In the genomic region with DNA sequence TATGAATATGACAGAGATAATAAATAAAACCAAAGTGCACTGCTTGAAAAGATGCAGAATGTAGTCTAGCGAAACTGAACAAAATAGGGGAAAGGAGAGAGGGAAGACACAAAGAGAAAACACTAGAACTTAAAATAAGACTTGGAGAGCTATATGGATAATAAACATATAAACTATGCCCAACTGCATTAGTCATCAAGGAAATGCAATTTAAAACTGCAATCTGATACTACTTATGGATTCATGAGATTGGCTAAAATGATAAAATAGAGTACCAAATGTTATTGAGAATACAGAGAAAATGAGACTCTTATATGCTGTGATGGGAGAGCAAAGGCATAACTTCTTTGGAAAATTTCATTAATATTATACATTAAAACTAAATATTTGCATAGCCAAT, we compare ENCODE assay signal across 21 cellular contexts.
DNase-seq lines count a peak whose midpoint lies in the region; ATAC-seq and TF ChIP-seq lines count a peak whose summit lies in the region.
"Had no signal": no experiment of that assay in that cellular context is flagged by ENCODE, and none has a peak within 500 bp of the region (broad histone marks: within the 10 kb centered on the region; RNA-seq: fewer than 3 reads in every experiment).

No MANE protein-coding gene starts in this region.

- no peaks in the 10 kb centered on the region for H3K4me1 Mint-ChIP-seq in CD8-positive, alpha-beta T cell (ENCODE audit: low read depth)

- ATAC-seq in HG02970 (IDR thresholded peaks at IDR 0.05; ENCODE audit: low FRiP score, unreplicated experiment) (no peak), HG03039 (IDR thresholded peaks at IDR 0.05; ENCODE audit: unreplicated experiment) (no peak), GM18867 (IDR thresholded peaks at IDR 0.05; ENCODE audit: unreplicated experiment) (no peak)
- no peak for ATAC-seq in CD8-positive, alpha-beta T cell
- ATAC-seq: HCT116 had no signal

- no peaks in the 10 kb centered on the region for H3K27me3 ChIP-seq in adipocyte (replicated peaks; ENCODE audit: control insufficient read depth, insufficient read depth, low read length)
- no peaks in the 10 kb centered on the region for H3K27me3 ChIP-seq in CD8-positive, alpha-beta T cell (ENCODE audit: insufficient read depth, low read length)
- H3K27me3 ChIP-seq: BLaER1 treated with 17β-estradiol and CSF1 and Interleukin-3, amounts not matched to agents 10 nM and 100 nM had no signal

- H3K27me3 Mint-ChIP-seq in CD8-positive, alpha-beta T cell (ENCODE audit: low read depth) = peaks cover 2% of the 10 kb centered on the region
- H3K27me3 Mint-ChIP-seq: CD4-positive, alpha-beta T cell had no signal

- intact Hi-C loops in CD8-positive, alpha-beta T cell (cut with DNase I, micrococcal nuclease) = no loop called here

- peaks cover 7% of the 10 kb centered on the region for H3K9me3 ChIP-seq in adipocyte (ENCODE audit: control insufficient read depth, low read length)
- peaks cover 4% of the 10 kb centered on the region for H3K9me3 ChIP-seq in CD8-positive, alpha-beta T cell (ENCODE audit: low read length)

- H3K9ac ChIP-seq in adipocyte (ENCODE audit: low read length) = no peak overlapping the region
- H3K9ac ChIP-seq: BLaER1 treated with 17β-estradiol and CSF1 and Interleukin-3, amounts not matched to agents 10 nM and 100 nM had no signal

- H3K36me3 ChIP-seq in adipocyte (ENCODE audit: control insufficient read depth, insufficient read depth, low read length, severe bottlenecking) = no peaks in the 10 kb centered on the region
- H3K36me3 ChIP-seq in CD8-positive, alpha-beta T cell (ENCODE audit: insufficient read depth, low read length) = no peaks in the 10 kb centered on the region
- H3K36me3 ChIP-seq: BLaER1 treated with 17β-estradiol and CSF1 and Interleukin-3, amounts not matched to agents 10 nM and 100 nM had no signal

- no peak for TF ChIP-seq CTCF in CD8-positive, alpha-beta T cell (IDR thresholded peaks at IDR 0.05)

- POLR2A ChIA-PET in CD8-positive, alpha-beta T cell (lab: Charles Lee) = no interaction called here

- DNase-seq in NCI-H446 treated with DMSO at 0.1 percent for 48 hours (lab: John Stamatoyannopoulos, UW) (peak; percentile 52), NCI-H446 (lab: John Stamatoyannopoulos, UW) (no peak), HT-29 (ENCODE audit: low spot score) (peak; percentile 7), adipocyte (ENCODE audit: low read depth) (peak; percentile 51)
- no peak for DNase-seq in CD8-positive, alpha-beta T cell
- DNase-seq: AML-193; Caco-2; CD4-positive, alpha-beta T cell; DMS153; IMR-90; KG1; MM.1S; NCI-H2029; NCI-H526; RPMI8226; SHP77 had no signal

- H3K4me1 ChIP-seq in adipocyte (ENCODE audit: control insufficient read depth, insufficient read depth, low read length) = peaks cover 20% of the 10 kb centered on the region
- H3K4me1 ChIP-seq in CD8-positive, alpha-beta T cell (ENCODE audit: insufficient read depth, low read length) = no peaks in the 10 kb centered on the region
- H3K4me1 ChIP-seq: BLaER1 treated with 17β-estradiol and CSF1 and Interleukin-3, amounts not matched to agents 10 nM and 100 nM; Caco-2 had no signal

- CTCF ChIA-PET in CD8-positive, alpha-beta T cell (lab: Charles Lee) = interaction anchor here (0.6 kb wide), 1 partner anchor 501 kb away, joined by 3 read pairs; no protein-coding TSS in a partner anchor

- no peak overlapping the region for H3K27ac Mint-ChIP-seq in CD8-positive, alpha-beta T cell
- H3K27ac Mint-ChIP-seq: CD4-positive, alpha-beta T cell had no signal

- no peak overlapping the region for H3K27ac ChIP-seq in CD8-positive, alpha-beta T cell (ENCODE audit: low read depth, low read length)
- H3K27ac ChIP-seq: BLaER1 treated with 17β-estradiol and CSF1 and Interleukin-3, amounts not matched to agents 10 nM and 100 nM had no signal

- no peaks in the 10 kb centered on the region for H3K36me3 Mint-ChIP-seq in CD8-positive, alpha-beta T cell

- no peak overlapping the region for H3K4me3 Mint-ChIP-seq in CD8-positive, alpha-beta T cell
- H3K4me3 Mint-ChIP-seq: CD4-positive, alpha-beta T cell had no signal

- no peak overlapping the region for H3K4me3 ChIP-seq in adipocyte (ENCODE audit: low read length)
- H3K4me3 ChIP-seq in CD8-positive, alpha-beta T cell (ENCODE audit: low read depth, low read length) = no peak overlapping the region
- H3K4me3 ChIP-seq: BLaER1 treated with 17β-estradiol and CSF1 and Interleukin-3, amounts not matched to agents 10 nM and 100 nM had no signal

- peaks cover 6% of the 10 kb centered on the region for H3K9me3 Mint-ChIP-seq in CD8-positive, alpha-beta T cell

Comparison
In these comparisons a context has a peak if more than half of its experiments do, and no peak if none do; other contexts are left out.
1. DNase-seq: peak in NCI-H446 treated with DMSO at 0.1 percent for 48 hours (single experiment), HT-29 (single experiment) and adipocyte (single experiment); none in NCI-H446 (0 of 2) and CD8-positive, alpha-beta T cell (0 of 7).